11 cellular contexts compared by ENCODE assay signal in genomic region chr1:44239337-44239960, GRCh38. TPM values are rescaled to one million over a fixed set of nuclear protein-coding genes. Genes with fewer than 3 reads are reported as not detected.
DNase-seq lines count a peak whose midpoint lies in the region; ATAC-seq and TF ChIP-seq lines count a peak whose summit lies in the region.
"Had no signal": no experiment of that assay in that cellular context is flagged by ENCODE, and none has a peak within 500 bp of the region (broad histone marks: within the 10 kb centered on the region; RNA-seq: fewer than 3 reads in every experiment).

No MANE protein-coding gene starts in this region.

- TF ChIP-seq CTCF in HEK293 (tag by site-specific recombination; IDR thresholded peaks at IDR 0.05), result peak; percentile 55
- no peak for TF ChIP-seq CTCF in WTC11 (IDR thresholded peaks at IDR 0.05)
- peak in 1 of 2 donors; percentile 44 for TF ChIP-seq CTCF in right atrium auricular region (IDR thresholded peaks at IDR 0.05)
- TF ChIP-seq CTCF in spleen (IDR thresholded peaks at IDR 0.05 in 8 of 11, conservative IDR thresholded peaks at IDR 0.05 in 3 of 11), result peak in 1 of 11 experiments; percentile 21

- H3K9me3 ChIP-seq in HEK293 (ENCODE audit: control insufficient read depth, insufficient read depth, low read depth, low read length) (no peaks in the 10 kb centered on the region), right atrium auricular region (no peaks in the 10 kb centered on the region), spleen (no peaks in the 10 kb centered on the region)

- no peak for TF ChIP-seq POLR2A in spleen (IDR thresholded peaks at IDR 0.05)

- DNase-seq in WTC11 (ENCODE audit: low spot score) (peak; percentile 43), right atrium auricular region (ENCODE audit: low spot score) (no peak), spleen (peak; percentile 50), GF-D8 (lab: John Stamatoyannopoulos, UW) (no peak)
- DNase-seq: activated CD8-positive, alpha-beta memory T cell treated with anti-CD3 and anti-CD28 coated beads for 24 hours; stimulated activated naive B cell treated with anti-CD40 and anti-IgM and Interleukin-4, amounts not matched to agents 10 μg/mL and 1 μg/mL and 100 μg/mL, for 72 hours had no signal

- H3K36me3 ChIP-seq in HEK293 (ENCODE audit: control insufficient read depth in 2 of 2, insufficient read depth in 1 of 2, low read length in 2 of 2) (peaks cover 0 to 33% of the 10 kb centered on the region in 2 experiments; a peak in 2 of 3 replicates), right atrium auricular region (no peaks in the 10 kb centered on the region), spleen (peaks cover 0 to 51% (median 2%) of the 10 kb centered on the region in 6 donors)

- WGBS in spleen, 5 donors, result 44 to 55% (median 51%) methylated on average over 8 of the region's 8 CpGs

- H3K4me3 ChIP-seq in HEK293 (ENCODE audit: low read depth, low read length) (no peak overlapping the region), right atrium auricular region (no peak overlapping the region), spleen (no peak overlapping the region)

- H3K27me3 ChIP-seq in right atrium auricular region (no peaks in the 10 kb centered on the region), spleen (replicated peaks in 1 of 7) (no peaks in the 10 kb centered on the region)

- no peaks in the 10 kb centered on the region for H3K27me3 Mint-ChIP-seq in WTC11 (ENCODE audit: low read depth)
- H3K27me3 Mint-ChIP-seq: stimulated activated naive B cell treated with anti-CD40 and anti-IgM and Interleukin-4, amounts not matched to agents 10 μg/mL and 1 μg/mL and 100 μg/mL, for 72 hours had no signal

- peaks cover 36% of the 10 kb centered on the region for H3K4me1 Mint-ChIP-seq in WTC11

- no peaks in the 10 kb centered on the region for H3K36me3 Mint-ChIP-seq in WTC11

- peak overlapping the region; percentile 63 for H3K27ac Mint-ChIP-seq in WTC11
- H3K27ac Mint-ChIP-seq: stimulated activated naive B cell treated with anti-CD40 and anti-IgM and Interleukin-4, amounts not matched to agents 10 μg/mL and 1 μg/mL and 100 μg/mL, for 72 hours had no signal

- H3K27ac ChIP-seq in HEK293 (ENCODE audit: extremely low read depth, low read depth, low read length), result peak overlapping the region; percentile 45
- H3K27ac ChIP-seq in right atrium auricular region, result peak overlapping the region; percentile 82 to 87
- H3K27ac ChIP-seq in spleen, result peak overlapping the region in 7 of 8 donors; percentile 22 to 80 (median 76)

- POLR2A ChIA-PET in HEK293 (lab: Yijun Ruan, JAX) (interaction anchor here (0.6 kb wide), 1 partner anchor 154 kb away, joined by 8 read pairs; no protein-coding TSS in a partner anchor), WTC11 (lab: Charles Lee) (no interaction called here)

- no peak overlapping the region for H3K4me3 Mint-ChIP-seq in WTC11
- H3K4me3 Mint-ChIP-seq: stimulated activated naive B cell treated with anti-CD40 and anti-IgM and Interleukin-4, amounts not matched to agents 10 μg/mL and 1 μg/mL and 100 μg/mL, for 72 hours had no signal

- ATAC-seq in WTC11, result no peak; the same call in 1 of the 2 replicates
- no peak for ATAC-seq in GM18873 (IDR thresholded peaks at IDR 0.05; ENCODE audit: low FRiP score, unreplicated experiment)
- no peak for ATAC-seq in GM18907 (IDR thresholded peaks at IDR 0.05; ENCODE audit: unreplicated experiment)
- no peak for ATAC-seq in GM19023 (IDR thresholded peaks at IDR 0.05; ENCODE audit: unreplicated experiment)
- ATAC-seq: left colon; stimulated activated naive B cell treated with anti-CD40 and anti-IgM and Interleukin-4, amounts not matched to agents 10 μg/mL and 1 μg/mL and 100 μg/mL, for 72 hours had no signal

- H3K9me3 Mint-ChIP-seq in WTC11, result no peaks in the 10 kb centered on the region
- H3K9me3 Mint-ChIP-seq: stimulated activated naive B cell treated with anti-CD40 and anti-IgM and Interleukin-4, amounts not matched to agents 10 μg/mL and 1 μg/mL and 100 μg/mL, for 72 hours had no signal

- CTCF ChIA-PET in HEK293 (lab: Yijun Ruan, JAX) (interaction anchor here (0.5 to 0.6 kb wide), 4 partner anchors 8 to 355 kb away, joined by 3 to 4 read pairs (median 3); no protein-coding TSS in a partner anchor), WTC11 (lab: Charles Lee) (interaction anchor here (0.7 to 2.7 kb wide), 14 partner anchors 10 to 403 kb away, joined by 3 to 19 read pairs (median 4); no protein-coding TSS in a partner anchor)

- peaks cover 19% of the 10 kb centered on the region for H3K4me1 ChIP-seq in HEK293 (ENCODE audit: control insufficient read depth, insufficient read depth, low read length)
- peaks cover 0 to 29% of the 10 kb centered on the region in 2 donors for H3K4me1 ChIP-seq in right atrium auricular region
- peaks cover 0 to 40% (median 14%) of the 10 kb centered on the region in 6 donors for H3K4me1 ChIP-seq in spleen

- intact Hi-C loops in spleen (cut with DNase I; ENCODE audit: low total_unique reads), result no loop called here

TF ChIP-seq in HEK293, 187 proteins besides CTCF, POLR2A, EP300 and RAD21 (continues in another document):
- peak; percentile 99 for TF ChIP-seq ZIC2 (tag by site-specific recombination; IDR thresholded peaks at IDR 0.05)
- peak; percentile 95 for TF ChIP-seq GLIS1 (tag by site-specific recombination; IDR thresholded peaks at IDR 0.05)
- peak; percentile 63 for TF ChIP-seq ZBTB8A (tag by site-specific recombination; IDR thresholded peaks at IDR 0.05)
- TF ChIP-seq PATZ1 (tag by site-specific recombination; IDR thresholded peaks at IDR 0.05), result peak; percentile 71
- peak; percentile 71 for TF ChIP-seq ZBTB48 (tag by site-specific recombination; IDR thresholded peaks at IDR 0.05)
- TF ChIP-seq ZNF654 (tag by site-specific recombination; IDR thresholded peaks at IDR 0.05; ENCODE audit: low read depth), result no peak

TF ChIP-seq in WTC11, 78 proteins besides CTCF, POLR2A, EP300 and RAD21:
- TF ChIP-seq ZNF263 (CRISPR knock-in tag; IDR thresholded peaks at IDR 0.05; ENCODE audit: low read depth), result peak; percentile 78; the same call in 1 of the 2 replicates
- TF ChIP-seq USF1 (CRISPR knock-in tag; IDR thresholded peaks at IDR 0.05), result no peak
- peak; percentile 86 for TF ChIP-seq ZNF423 (CRISPR knock-in tag; IDR thresholded peaks at IDR 0.05)
- TF ChIP-seq IRF1 (CRISPR knock-in tag; IDR thresholded peaks at IDR 0.05), result no peak
- TF ChIP-seq ELF4 (CRISPR knock-in tag; IDR thresholded peaks at IDR 0.05; ENCODE audit: low read depth), result no peak
TF ChIP-seq in WTC11: peak in this region for 2.

RNA-seq across cellular contexts. Expression of gene DMAP1, which starts 26.2 kb away (rescaled TPM):
- total RNA-seq in WTC11 (2021) (40.9 to 44.4 TPM (median 42.3 TPM) in 3 replicates), right atrium auricular region (10 to 100 TPM; 23.0 to 32.1 TPM), spleen (10 to 100 TPM; 37.8 to 57.2 (median 46.7) TPM)
- 10 to 100 TPM; 39.7 to 84.6 (median 68.1) TPM for polyA plus RNA-seq in spleen

Comparison
In these comparisons a context has a peak if more than half of its experiments do, and no peak if none do; other contexts are left out.
1. DNase-seq: peak in WTC11 (single experiment) and spleen (single experiment); none in right atrium auricular region (single experiment) and GF-D8 (single experiment).
2. Of the 8 proteins assayed by ChIP-seq in both HEK293 and WTC11: peak only in HEK293: CTCF; only in WTC11: none; in both: ZNF423; in neither: 6.
3. Peak in every context shown above with its lines, with median percentiles within 50 percentile points of each other: H3K27ac ChIP-seq.